Comparison of ENCODE assay signal across 8 cellular contexts in genomic region chr5:71447218-71447808, GRCh38. TPM values are rescaled to one million over a fixed set of nuclear protein-coding genes. Genes with fewer than 3 reads are reported as not detected.
DNase-seq lines count a peak whose midpoint lies in the region; ATAC-seq, FAIRE-seq and TF ChIP-seq lines count a peak whose summit lies in the region.
"Not testable (repeated sequence)": the region's sequence is repeated elsewhere in the genome, so short reads cannot be mapped to it uniquely, and the experiment has no call there.

No MANE protein-coding gene starts in this region.

- WGBS in small intestine, 3 donors, result 2 to 4% (median 3%) methylated on average over 5 of the region's 6 CpGs

- TF ChIP-seq CTCF in AG09309 (IDR thresholded peaks at IDR 0.05; ENCODE audit: control insufficient read depth, insufficient read depth, low read depth, low read length, missing control alignments), result peak; percentile 37

- ATAC-seq in GM18868 (IDR thresholded peaks at IDR 0.05; ENCODE audit: unreplicated experiment), result peak; percentile 95
- ATAC-seq in HG03045 (IDR thresholded peaks at IDR 0.05; ENCODE audit: unreplicated experiment), result peak; percentile 95
- peak; percentile 97 for ATAC-seq in left ventricle myocardium superior

- H3K27ac ChIP-seq in small intestine (ENCODE audit: low read depth in 1 of 2, low read length in 1 of 2), result not testable (repeated sequence)

- not testable (repeated sequence) for H3K4me3 ChIP-seq in AG09309 (ENCODE audit: control insufficient read depth, low read depth, low read length); small intestine (ENCODE audit: low read depth in 1 of 2, low read length in 2 of 2)

- not testable (repeated sequence) for H3K36me3 ChIP-seq in small intestine (ENCODE audit: control insufficient read depth in 2 of 2, insufficient read depth in 2 of 2, low read length in 2 of 2)

- H3K9me3 ChIP-seq in small intestine (ENCODE audit: control insufficient read depth, low read depth), result not testable (repeated sequence)

- not testable (repeated sequence) for H3K4me1 ChIP-seq in small intestine (ENCODE audit: control insufficient read depth in 2 of 2, insufficient read depth in 1 of 2, low read depth in 1 of 2, low read length in 1 of 2)

- intact Hi-C loops in left ventricle myocardium superior (cut with micrococcal nuclease), result not testable (repeated sequence)

- not testable (repeated sequence) for H3K27me3 ChIP-seq in small intestine (ENCODE audit: control insufficient read depth in 2 of 2, insufficient read depth in 2 of 2, low read length in 2 of 2)

- DNase-seq in AG09309 (ENCODE audit: low read depth), result not testable (repeated sequence)
- DNase-seq in NCI-H2081 treated with DMSO at 0.1 percent for 48 hours (lab: John Stamatoyannopoulos, UW), result peak; percentile 37
- DNase-seq in T1000 (lab: John Stamatoyannopoulos, UW), result peak; percentile 39
- peak; percentile 33 for DNase-seq in amniotic epithelial cell (ENCODE audit: low read depth)
- peak; percentile 46 for DNase-seq in left ventricle myocardium superior
- peak; percentile 28 for DNase-seq in small intestine

- not testable (repeated sequence) for FAIRE-seq in small intestine (lab: Jason Lieb, UNC)

RNA-seq across cellular contexts. Expression of gene BDP1, which starts 8.1 kb away (rescaled TPM):
- 15.6 TPM for total RNA-seq in left ventricle myocardium superior
- 1 to 10 TPM; 5.7 to 8.9 (median 7.6) TPM for polyA plus RNA-seq in small intestine
